8 cellular contexts compared by ENCODE assay signal in the genomic region with DNA sequence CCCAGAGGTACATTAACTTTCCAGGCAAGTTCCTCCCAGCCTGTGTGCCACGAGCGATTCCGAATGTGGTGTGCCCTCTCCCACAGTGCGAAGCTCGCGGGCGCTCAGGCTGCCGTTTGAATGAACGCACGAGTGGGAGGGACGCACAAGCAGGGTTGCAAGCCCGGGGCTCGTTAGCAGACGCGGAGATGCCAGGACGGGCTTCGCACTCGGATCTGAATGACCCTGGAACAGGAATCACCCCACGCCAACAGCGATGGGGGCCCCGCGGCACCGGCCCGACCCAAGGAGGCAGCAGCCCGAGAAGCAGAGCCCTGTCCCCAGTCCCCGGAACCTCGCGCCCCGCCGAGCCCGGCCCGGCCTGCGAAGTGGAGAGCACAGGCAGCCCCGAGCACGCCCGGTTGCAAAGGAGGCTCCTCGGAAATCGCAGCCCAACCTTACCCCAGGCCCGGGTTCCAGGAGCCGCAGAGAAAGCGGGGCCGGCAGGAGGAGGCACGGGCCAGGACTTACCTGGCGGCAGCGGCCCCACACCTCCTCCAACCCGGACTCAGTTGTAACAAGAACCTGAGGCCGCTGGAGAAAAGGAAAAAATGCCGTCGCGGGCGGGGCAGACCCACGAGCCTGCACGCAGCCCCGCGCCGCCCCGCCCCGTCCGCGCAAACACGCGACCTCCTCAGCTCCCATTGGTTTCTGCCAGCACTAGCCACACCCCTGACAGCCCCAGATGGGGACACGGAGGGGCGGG. TPM values are rescaled to one million over a fixed set of nuclear protein-coding genes. Genes with fewer than 3 reads are reported as not detected.
DNase-seq lines count a peak whose midpoint lies in the region; ATAC-seq and TF ChIP-seq lines count a peak whose summit lies in the region.

TSS of gene SLC25A30 (minus strand) at position 584 of the 745 bp plus-strand sequence. CDS start 6,948 bp downstream, outside the sequence.

- TF ChIP-seq CTCF in IMR-90 (conservative IDR thresholded peaks at IDR 0.05; ENCODE audit: low read depth, low read length) (no peak), Panc1 (IDR thresholded peaks at IDR 0.05) (no peak)

- 0 out of 2 replicates have a peak within 1 kb of the TSS, but pooled peaks have one; percentile 25 for H2AK5ac ChIP-seq in IMR-90 (ENCODE audit: low read depth, low read length)

- ATAC-seq in GM21526 (IDR thresholded peaks at IDR 0.05; ENCODE audit: low FRiP score, unreplicated experiment) (peak; percentile 86), IMR-90 (ENCODE audit: low read depth) (peak; percentile 96), Panc1 (peak; percentile 98), esophagus mucosa (peak; percentile 91)
- peak; percentile 96 to 97 for ATAC-seq in activated T-cell treated with anti-CD3 and anti-CD28 coated beads, Interleukin-2, amount 50 U/mL, for 4 hours

- H2BK15ac ChIP-seq in IMR-90 (ENCODE audit: low read depth, low read length), result no peak within 1 kb of the TSS

- peak within 1 kb of the TSS; percentile 55; the same call in 1 of the 2 replicates for H2BK20ac ChIP-seq in IMR-90 (ENCODE audit: low read depth, low read length)

- no peak for TF ChIP-seq RAD21 in IMR-90 (IDR thresholded peaks at IDR 0.05; ENCODE audit: low read length)

- H3K36me3 Mint-ChIP-seq in activated T-cell treated with anti-CD3 and anti-CD28 coated beads, Interleukin-2, amount 50 U/mL, for 4 hours (ENCODE audit: insufficient read depth), result no peaks in the 10 kb centered on the region

- dilution Hi-C loops in IMR-90 (cut with HindIII; ENCODE audit: low sequenced_read_pairs, unreplicated experiment), result no loop called here

- H3K9ac ChIP-seq in IMR-90 (ENCODE audit: low read depth, low read length) (peak within 1 kb of the TSS; percentile 61), muscle layer of colon (ENCODE audit: low read length) (peak within 1 kb of the TSS; percentile 80)

- H3K4me3 ChIP-seq in IMR-90 (ENCODE audit: insufficient read depth, low read depth, low read length), result peak within 1 kb of the TSS; percentile 72
- H3K4me3 ChIP-seq in Panc1 (ENCODE audit: low read depth in 2 of 2, low read length in 2 of 2), result peak within 1 kb of the TSS; percentile 69 to 87
- H3K4me3 ChIP-seq in muscle layer of colon (ENCODE audit: low read depth in 1 of 2, low read length in 2 of 2), result peak within 1 kb of the TSS; percentile 65 to 86

- peak; percentile 34; the same call in 1 of the 2 replicates for TF ChIP-seq POLR2A in IMR-90 (IDR thresholded peaks at IDR 0.05; ENCODE audit: low read depth, low read length)

- peak within 1 kb of the TSS; percentile 42 for H3K27ac ChIP-seq in IMR-90 (ENCODE audit: insufficient read depth, low read length)
- peak within 1 kb of the TSS; percentile 88 for H3K27ac ChIP-seq in Panc1 (ENCODE audit: low read length)
- H3K27ac ChIP-seq in muscle layer of colon (ENCODE audit: low read depth, low read length), result peak within 1 kb of the TSS; percentile 97

- in situ Hi-C loops in IMR-90 (cut with MboI; ENCODE audit: low sequenced_read_pairs) (no loop called here), Panc1 (cut with HindIII; ENCODE audit: low pct_unique_long_range_greater_than_20kb, low sequenced_read_pairs) (no loop called here)

- H3K9me3 ChIP-seq in IMR-90 (ENCODE audit: control insufficient read depth, insufficient read depth, low read length) (no peaks in the 10 kb centered on the region), Panc1 (ENCODE audit: control insufficient read depth, insufficient read depth, low read depth, low read length) (no peaks in the 10 kb centered on the region), muscle layer of colon (ENCODE audit: low read length) (no peaks in the 10 kb centered on the region)

- DNase-seq in DMS 273 treated with DMSO at 0.1 percent for 48 hours (lab: John Stamatoyannopoulos, UW) (peak; percentile 60), IMR-90 (peak; percentile 80), Panc1 (ENCODE audit: low read depth, low spot score) (no peak)
- peak; percentile 89 for DNase-seq in activated T-cell treated with anti-CD3 and anti-CD28 coated beads, Interleukin-2, amount 50 U/mL, for 4 hours
- DNase-seq in stimulated activated CD8-positive, alpha-beta memory T cell treated with anti-CD3 and anti-CD28 coated beads, Interleukin-7, amount 100 ng/mL, for 24 hours (ENCODE audit: low read depth), result peak; percentile 87

- peak within 1 kb of the TSS; percentile 25; the same call in 1 of the 2 replicates for H3K56ac ChIP-seq in IMR-90 (ENCODE audit: extremely low read depth, insufficient read depth, low read length)

- peak within 1 kb of the TSS; percentile 95 for H3K4me2 ChIP-seq in IMR-90 (ENCODE audit: low read depth, low read length)

- peaks cover 2% of the 10 kb centered on the region; the same call in 1 of the 2 replicates for H3K4me1 ChIP-seq in IMR-90 (ENCODE audit: control insufficient read depth, insufficient read depth, low read length)
- no peaks in the 10 kb centered on the region for H3K4me1 ChIP-seq in Panc1 (ENCODE audit: control insufficient read depth, insufficient read depth, low read length)
- H3K4me1 ChIP-seq in muscle layer of colon (ENCODE audit: insufficient read depth, low read length), result peaks cover 20% of the 10 kb centered on the region

- POLR2A ChIA-PET in IMR-90 (lab: Charles Lee; ENCODE audit: unreplicated experiment) (interaction anchor here (1.0 kb wide), 1 partner anchor 44 kb away, joined by 3 read pairs; no protein-coding TSS in a partner anchor), Panc1 (lab: Charles Lee) (interaction anchor here (0.6 to 0.7 kb wide), 2 partner anchors 30 to 78 kb away, joined by 8 to 13 read pairs; no protein-coding TSS in a partner anchor)

- peaks cover 29% of the 10 kb centered on the region for H3K4me1 Mint-ChIP-seq in activated T-cell treated with anti-CD3 and anti-CD28 coated beads, Interleukin-2, amount 50 U/mL, for 4 hours (ENCODE audit: low read depth)

- H3K27me3 ChIP-seq in IMR-90 (ENCODE audit: control insufficient read depth, insufficient read depth, low read length) (no peaks in the 10 kb centered on the region), Panc1 (ENCODE audit: control insufficient read depth, insufficient read depth, low read length) (no peaks in the 10 kb centered on the region), muscle layer of colon (ENCODE audit: control insufficient read depth in 1 of 2, insufficient read depth in 2 of 2, low read length in 2 of 2) (no peaks in the 10 kb centered on the region)

- H3K9me1 ChIP-seq in IMR-90 (ENCODE audit: insufficient read depth, low read length), result peaks cover 6% of the 10 kb centered on the region; the same call in 1 of the 2 replicates

- WGBS in IMR-90 (ENCODE audit: extremely low coverage in 2 of 2, insufficient read length in 1 of 2), 2 experiments, result 0% methylated on average over 24 of the region's 64 CpGs; no CpG with 5 or more reads in 1 of the 2 experiments

- H3K27me3 Mint-ChIP-seq in activated T-cell treated with anti-CD3 and anti-CD28 coated beads, Interleukin-2, amount 50 U/mL, for 4 hours (ENCODE audit: low read depth), result no peaks in the 10 kb centered on the region

- no peak within 1 kb of the TSS for H4K5ac ChIP-seq in IMR-90 (ENCODE audit: low read depth, low read length)

- no peaks in the 10 kb centered on the region for H3K36me3 ChIP-seq in IMR-90 (ENCODE audit: control insufficient read depth, insufficient read depth, low read length)
- H3K36me3 ChIP-seq in Panc1 (ENCODE audit: control insufficient read depth, insufficient read depth, low read length), result no peaks in the 10 kb centered on the region; the same call in 1 of the 2 replicates
- H3K36me3 ChIP-seq in muscle layer of colon (ENCODE audit: insufficient read depth, low read length), result no peaks in the 10 kb centered on the region

- H3K79me1 ChIP-seq in IMR-90 (ENCODE audit: low read depth in 1 of 2, low read length in 2 of 2), result peaks cover 6 to 18% of the 10 kb centered on the region in 2 experiments

- H2BK120ac ChIP-seq in IMR-90 (ENCODE audit: low read depth, low read length), result no peak within 1 kb of the TSS

- no peaks in the 10 kb centered on the region for H4K20me1 ChIP-seq in IMR-90 (ENCODE audit: insufficient read depth, low read length)

- CTCF ChIA-PET in IMR-90 (lab: Yijun Ruan, JAX) (interaction anchor here (1.2 kb wide), 1 partner anchor 24 kb away, joined by 3 read pairs; no protein-coding TSS in a partner anchor), Panc1 (lab: Charles Lee) (interaction anchor here (0.6 to 0.8 kb wide), 2 partner anchors 9 to 44 kb away, joined by 5 to 7 read pairs; no protein-coding TSS in a partner anchor)

- H3K18ac ChIP-seq in IMR-90 (ENCODE audit: low read depth, low read length), result no peak within 1 kb of the TSS

- peak within 1 kb of the TSS; percentile 86 for H3K4me3 Mint-ChIP-seq in activated T-cell treated with anti-CD3 and anti-CD28 coated beads, Interleukin-2, amount 50 U/mL, for 4 hours

- H2AK9ac ChIP-seq in IMR-90 (replicated peaks; ENCODE audit: low read depth, low read length, poor library complexity), result peak within 1 kb of the TSS; percentile 95

- peak within 1 kb of the TSS; percentile 59; the same call in 1 of the 2 replicates for H3K4ac ChIP-seq in IMR-90 (ENCODE audit: low read depth, low read length)

- no peak within 1 kb of the TSS for H4K91ac ChIP-seq in IMR-90 (ENCODE audit: insufficient read depth, low read depth, low read length)

- H3K14ac ChIP-seq in IMR-90 (replicated peaks; ENCODE audit: low read depth, low read length), result peak within 1 kb of the TSS; percentile 82

- BruUV-seq in IMR-90 (replicated peaks; lab: Mats Ljungman, UMichigan) (no TSS peak), Panc1 (replicated peaks; lab: Mats Ljungman, UMichigan) (no TSS peak)

- intact Hi-C loops in IMR-90 (cut with micrococcal nuclease) (loop anchor here (5.0 kb wide), 2 partner anchors 49 to 74 kb away; no protein-coding TSS in a partner anchor), Panc1 (cut with micrococcal nuclease; ENCODE audit: unreplicated experiment) (no loop called here)

- peak within 1 kb of the TSS in 1 of 2 experiments; percentile 53; a peak in 1 of 4 replicates for H4K8ac ChIP-seq in IMR-90 (ENCODE audit: low read depth in 2 of 2, low read length in 2 of 2)

- no peaks in the 10 kb centered on the region for H3K9me3 Mint-ChIP-seq in activated T-cell treated with anti-CD3 and anti-CD28 coated beads, Interleukin-2, amount 50 U/mL, for 4 hours

- peak within 1 kb of the TSS; percentile 11 for H2BK5ac ChIP-seq in IMR-90 (ENCODE audit: low read depth, low read length, poor library complexity, severe bottlenecking)

- H2AFZ ChIP-seq in IMR-90 (replicated peaks; ENCODE audit: low read length, poor library complexity), result peak within 1 kb of the TSS; percentile 99

- H3K23ac ChIP-seq in IMR-90 (ENCODE audit: low read depth, low read length), result peak within 1 kb of the TSS; percentile 74

TF ChIP-seq in IMR-90, 13 proteins besides CTCF, POLR2A, EP300 and RAD21 (continues in another document):
- TF ChIP-seq FOS (IDR thresholded peaks at IDR 0.05; ENCODE audit: low read depth, low read length) (no peak), BHLHE40 (IDR thresholded peaks at IDR 0.05; ENCODE audit: low read depth, low read length) (peak; percentile 78)

RNA-seq across cellular contexts. Expression of gene SLC25A30, which starts in this region (rescaled TPM):
- 15.3 and 19.4 TPM in 2 replicates for total RNA-seq in IMR-90 (2012; rRNA removed)
- 8.9 and 9.9 TPM in 2 replicates for polyA plus RNA-seq in IMR-90 (2012; rRNA removed)
- polyA plus RNA-seq in IMR-90 (2012; cell fraction: cytosol; rRNA removed), result 2.1 and 4.5 TPM in 2 replicates
- 1.4 and 9.6 TPM in 2 replicates for polyA plus RNA-seq in IMR-90 (2012; cell fraction: nucleus; rRNA removed; ENCODE audit: low replicate concordance)
- total RNA-seq in Panc1 (2021; ENCODE audit: unreplicated experiment), result 26.8 TPM
- 28.7 TPM for polyA plus RNA-seq in Panc1 (2012; ENCODE audit: insufficient read length)
- 10 to 100 TPM; 16.2 to 25.4 (median 22.6) TPM for total RNA-seq in activated T-cell treated with anti-CD3 and anti-CD28 coated beads, Interleukin-2, amount 50 U/mL, for 4 hours
- 7.3 TPM for total RNA-seq in esophagus mucosa

Comparison
In these comparisons a context has a peak if more than half of its experiments do, and no peak if none do; other contexts are left out.
1. H3K27ac ChIP-seq: peak in every context shown above with its lines; median percentile 97 in muscle layer of colon; 88 in Panc1; 42 in IMR-90.